In the genomic region with DNA sequence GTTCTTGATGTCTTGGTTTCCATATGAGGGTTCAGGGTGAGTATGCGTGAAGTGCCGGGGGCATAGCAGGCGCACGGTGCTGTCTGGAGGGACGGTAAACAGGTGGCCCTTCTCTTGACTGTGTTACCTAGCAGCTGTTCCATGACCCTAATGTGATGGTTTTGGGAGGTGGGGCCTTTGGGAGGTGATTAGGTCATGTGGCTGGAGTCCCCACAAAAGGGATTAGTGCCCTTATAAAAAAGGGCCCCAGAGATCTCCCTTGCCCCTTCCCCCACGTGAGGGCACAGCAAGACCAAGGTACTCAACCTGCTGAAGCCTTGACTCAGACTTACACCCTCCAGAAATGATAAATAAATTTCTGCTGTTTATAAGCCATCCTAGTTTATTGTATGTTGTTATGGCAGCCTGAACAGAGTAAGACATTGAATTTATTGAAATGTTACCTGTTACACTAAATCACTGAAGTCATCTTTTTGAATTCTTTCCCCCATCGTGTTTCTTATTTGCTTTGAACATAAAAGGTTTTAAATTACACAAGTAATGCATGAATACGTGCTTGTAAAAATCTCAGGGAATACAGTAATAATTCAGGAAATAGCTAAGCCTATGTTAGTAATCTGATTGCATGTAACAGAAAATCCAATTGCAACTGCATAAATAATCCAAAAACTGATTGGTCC, we compare ENCODE assay signal across 13 cellular contexts.
"Had no signal": no experiment of that assay in that cellular context is flagged by ENCODE, and none has a peak within 500 bp of the region (broad histone marks: within the 10 kb centered on the region; RNA-seq: fewer than 3 reads in every experiment).

No MANE protein-coding gene starts in this region.

- H3K9me3 ChIP-seq: adrenal gland, lower lobe of right lung had no signal

- H3K36me3 Mint-ChIP-seq: mesothelial cell of epicardium had no signal

- H3K27me3 Mint-ChIP-seq: activated CD4-positive, alpha-beta memory T cell treated with anti-CD3 and anti-CD28 coated beads, Interleukin-2, amount 10 ng/mL, durations not matched to agents 7 days and 5 days; activated CD4-positive, alpha-beta T cell treated with anti-CD3 and anti-CD28 coated beads for 36 hours; type B pancreatic cell had no signal

- H3K9me3 Mint-ChIP-seq: type B pancreatic cell had no signal

- ATAC-seq: activated CD4-positive, alpha-beta T cell treated with anti-CD3 and anti-CD28 coated beads for 36 hours; lower lobe of right lung had no signal

- H3K4me3 Mint-ChIP-seq: activated CD4-positive, alpha-beta memory T cell treated with anti-CD3 and anti-CD28 coated beads, Interleukin-2, amount 10 ng/mL, durations not matched to agents 7 days and 5 days; activated CD4-positive, alpha-beta T cell treated with anti-CD3 and anti-CD28 coated beads for 36 hours; mesothelial cell of epicardium; type B pancreatic cell had no signal

- DNase-seq: activated CD4-positive, alpha-beta memory T cell treated with anti-CD3 and anti-CD28 coated beads, Interleukin-2, amount 10 ng/mL, durations not matched to agents 7 days and 5 days; activated CD4-positive, alpha-beta T cell treated with anti-CD3 and anti-CD28 coated beads for 36 hours; activated naive CD4-positive, alpha-beta T cell; adrenal gland; central memory CD4-positive, alpha-beta T cell; hippocampal formation; lower lobe of right lung; stimulated activated CD4-positive, alpha-beta T cell treated with anti-CD3 and anti-CD28 coated beads, Interleukin-15, amount 100 ng/mL, for 24 hours; stimulated activated CD4-positive, alpha-beta T cell treated with anti-CD3 and anti-CD28 coated beads, Interleukin-4, amount 100 ng/mL, for 24 hours; T-helper 9 cell; WERI-Rb-1 had no signal

- H3K27ac Mint-ChIP-seq: activated CD4-positive, alpha-beta memory T cell treated with anti-CD3 and anti-CD28 coated beads, Interleukin-2, amount 10 ng/mL, durations not matched to agents 7 days and 5 days; activated CD4-positive, alpha-beta T cell treated with anti-CD3 and anti-CD28 coated beads for 36 hours; mesothelial cell of epicardium; type B pancreatic cell had no signal
